ENCODE assay signal across 31 cellular contexts in the genomic region with DNA sequence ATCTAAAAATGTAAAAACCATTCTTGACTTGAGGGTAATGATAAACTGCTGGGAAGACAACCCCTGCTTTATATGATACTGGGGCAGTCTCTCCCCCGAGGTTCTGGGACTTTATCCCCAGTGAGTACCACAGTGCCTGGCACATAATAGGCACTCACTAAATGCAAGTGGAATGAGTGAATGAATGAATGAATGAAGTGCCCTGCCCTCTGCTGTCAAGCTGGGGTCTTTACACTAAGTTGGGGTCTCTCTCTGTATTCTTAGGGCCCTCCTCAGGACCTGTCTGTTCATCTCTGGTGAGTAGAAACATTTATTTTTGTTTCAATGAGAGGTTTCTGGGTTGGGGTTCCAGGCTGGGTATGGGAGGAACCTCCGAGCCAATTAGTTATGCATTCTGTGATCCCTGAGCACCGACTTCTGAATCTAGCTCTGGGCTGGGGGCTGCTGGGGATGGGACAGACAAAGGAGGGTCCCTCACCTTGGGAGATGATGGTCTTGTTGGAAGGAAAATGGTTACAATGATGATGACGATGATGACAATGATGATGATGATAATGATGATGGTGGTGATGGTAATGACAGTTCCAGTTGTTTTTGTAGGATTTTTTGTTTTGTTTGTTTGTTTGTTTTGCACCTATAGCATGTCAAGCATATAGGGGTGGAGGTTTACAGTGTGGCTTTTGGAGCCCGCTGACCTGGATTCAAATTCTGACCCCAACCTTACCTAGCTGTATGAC. TPM values are rescaled to one million over a fixed set of nuclear protein-coding genes. Genes with fewer than 3 reads are reported as not detected.
DNase-seq lines count a peak whose midpoint lies in the region; ATAC-seq and TF ChIP-seq lines count a peak whose summit lies in the region.
"Had no signal": no experiment of that assay in that cellular context is flagged by ENCODE, and none has a peak within 500 bp of the region (broad histone marks: within the 10 kb centered on the region; RNA-seq: fewer than 3 reads in every experiment).

No MANE protein-coding gene starts in this region.

- TF ChIP-seq CTCF in DND-41 (IDR thresholded peaks at IDR 0.05; ENCODE audit: borderline replicate concordance, extremely low read depth, low read length, poor library complexity, severe bottlenecking) = peak; percentile 17
- TF ChIP-seq CTCF in natural killer cell (IDR thresholded peaks at IDR 0.05) = no peak

- no peaks in the 10 kb centered on the region for H3K9me3 Mint-ChIP-seq in activated T-cell treated with anti-CD3 and anti-CD28 coated beads, Interleukin-2, amount 50 U/mL, for 24 hours
- H3K9me3 Mint-ChIP-seq in activated naive CD8-positive, alpha-beta T cell treated with anti-CD3 and anti-CD28 coated beads, Interleukin-2, amount 10 ng/mL, durations not matched to agents 7 days and 5 days = no peaks in the 10 kb centered on the region
- H3K9me3 Mint-ChIP-seq in natural killer cell = no peaks in the 10 kb centered on the region

- peaks cover 18% of the 10 kb centered on the region; the same call in 1 of the 2 replicates for H3K36me3 ChIP-seq in DND-41 (ENCODE audit: insufficient read depth, low read length)
- H3K36me3 ChIP-seq: breast epithelium, colonic mucosa, pancreas, tibial nerve had no signal

- no peak overlapping the region for H2AFZ ChIP-seq in DND-41 (ENCODE audit: low read depth, low read length)

- H3K4me1 ChIP-seq in DND-41 (ENCODE audit: insufficient read depth, low read length) = no peaks in the 10 kb centered on the region
- H3K4me1 ChIP-seq: A549, breast epithelium, colonic mucosa, pancreas, tibial nerve had no signal

- peak overlapping the region; percentile 72 for H3K27ac Mint-ChIP-seq in activated T-cell treated with anti-CD3 and anti-CD28 coated beads, Interleukin-2, amount 50 U/mL, for 24 hours
- no peak overlapping the region for H3K27ac Mint-ChIP-seq in activated naive CD8-positive, alpha-beta T cell treated with anti-CD3 and anti-CD28 coated beads, Interleukin-2, amount 10 ng/mL, durations not matched to agents 7 days and 5 days
- H3K27ac Mint-ChIP-seq in natural killer cell = peak overlapping the region; percentile 3 to 62
- H3K27ac Mint-ChIP-seq: H9 had no signal

- POLR2A ChIA-PET in activated naive CD8-positive, alpha-beta T cell treated with anti-CD3 and anti-CD28 coated beads, Interleukin-2, amount 10 ng/mL, durations not matched to agents 7 days and 5 days (lab: Charles Lee) = interaction anchor here (0.7 kb wide), 4 partner anchors 36 to 1156 kb away, joined by 6 to 10 read pairs (median 8); no protein-coding TSS in a partner anchor

- no peak overlapping the region for H3K4me2 ChIP-seq in DND-41 (ENCODE audit: insufficient read depth, low read length)
- H3K4me2 ChIP-seq: A549 had no signal

- peaks cover 5% of the 10 kb centered on the region for H3K4me1 Mint-ChIP-seq in activated T-cell treated with anti-CD3 and anti-CD28 coated beads, Interleukin-2, amount 50 U/mL, for 24 hours (ENCODE audit: low read depth)
- peaks cover 3% of the 10 kb centered on the region for H3K4me1 Mint-ChIP-seq in activated naive CD8-positive, alpha-beta T cell treated with anti-CD3 and anti-CD28 coated beads, Interleukin-2, amount 10 ng/mL, durations not matched to agents 7 days and 5 days
- H3K4me1 Mint-ChIP-seq in natural killer cell = peaks cover 0 to 4% of the 10 kb centered on the region in 2 donors
- H3K4me1 Mint-ChIP-seq: H9 had no signal

- no peaks in the 10 kb centered on the region for H4K20me1 ChIP-seq in DND-41 (ENCODE audit: insufficient read depth, low read length)

- no peaks in the 10 kb centered on the region for H3K27me3 Mint-ChIP-seq in activated T-cell treated with anti-CD3 and anti-CD28 coated beads, Interleukin-2, amount 50 U/mL, for 24 hours
- H3K27me3 Mint-ChIP-seq in activated naive CD8-positive, alpha-beta T cell treated with anti-CD3 and anti-CD28 coated beads, Interleukin-2, amount 10 ng/mL, durations not matched to agents 7 days and 5 days = no peaks in the 10 kb centered on the region
- no peaks in the 10 kb centered on the region for H3K27me3 Mint-ChIP-seq in natural killer cell (ENCODE audit: low read depth in 2 of 2)

- no peak overlapping the region for H3K4me3 ChIP-seq in DND-41 (ENCODE audit: low read depth in 1 of 2, low read length in 2 of 2)
- H3K4me3 ChIP-seq: A549, breast epithelium, colonic mucosa, lung, pancreas, tibial nerve had no signal

- ATAC-seq in DND-41 (ENCODE audit: insufficient read depth, low read depth) (no peak), natural killer cell (no peak), HG03457 (IDR thresholded peaks at IDR 0.05; ENCODE audit: unreplicated experiment) (no peak)
- no peak for ATAC-seq in activated naive CD8-positive, alpha-beta T cell treated with anti-CD3 and anti-CD28 coated beads, Interleukin-2, amount 10 ng/mL, durations not matched to agents 7 days and 5 days (ENCODE audit: low read depth)
- ATAC-seq: A549, pancreas had no signal

- no peaks in the 10 kb centered on the region for H3K27me3 ChIP-seq in DND-41 (ENCODE audit: insufficient read depth, low read length, poor library complexity)
- H3K27me3 ChIP-seq: breast epithelium, colonic mucosa, tibial nerve had no signal

- no peaks in the 10 kb centered on the region for H3K9me3 ChIP-seq in DND-41 (ENCODE audit: insufficient read depth, low read length, severe bottlenecking)
- H3K9me3 ChIP-seq: A549, breast epithelium, colonic mucosa, pancreas, tibial nerve had no signal

- H3K36me3 Mint-ChIP-seq in activated T-cell treated with anti-CD3 and anti-CD28 coated beads, Interleukin-2, amount 50 U/mL, for 24 hours (ENCODE audit: low read depth) = peaks cover 58% of the 10 kb centered on the region
- peaks cover 12% of the 10 kb centered on the region for H3K36me3 Mint-ChIP-seq in activated naive CD8-positive, alpha-beta T cell treated with anti-CD3 and anti-CD28 coated beads, Interleukin-2, amount 10 ng/mL, durations not matched to agents 7 days and 5 days
- no peaks in the 10 kb centered on the region for H3K36me3 Mint-ChIP-seq in natural killer cell

- intact Hi-C loops in natural killer cell (cut with micrococcal nuclease) = no loop called here

- no peak overlapping the region for H3K4me3 Mint-ChIP-seq in activated T-cell treated with anti-CD3 and anti-CD28 coated beads, Interleukin-2, amount 50 U/mL, for 24 hours
- no peak overlapping the region for H3K4me3 Mint-ChIP-seq in activated naive CD8-positive, alpha-beta T cell treated with anti-CD3 and anti-CD28 coated beads, Interleukin-2, amount 10 ng/mL, durations not matched to agents 7 days and 5 days
- H3K4me3 Mint-ChIP-seq in natural killer cell = no peak overlapping the region
- H3K4me3 Mint-ChIP-seq: H9 had no signal

- no peak overlapping the region for H3K27ac ChIP-seq in DND-41 (ENCODE audit: low read length)
- no peak overlapping the region for H3K27ac ChIP-seq in substantia nigra (ENCODE audit: low read depth, low read length, poor library complexity, severe bottlenecking)
- H3K27ac ChIP-seq: A549, breast epithelium, colonic mucosa, pancreas, tibial nerve had no signal

- no peak for DNase-seq in activated T-cell treated with anti-CD3 and anti-CD28 coated beads, Interleukin-2, amount 50 U/mL, for 24 hours
- no peak for DNase-seq in activated T-cell treated with anti-CD3 and anti-CD28 coated beads, Interleukin-2, amount 50 U/mL, for 48 hours
- DNase-seq in DND-41 = no peak
- DNase-seq in activated naive CD8-positive, alpha-beta T cell treated with anti-CD3 and anti-CD28 coated beads, Interleukin-2, amount 10 ng/mL, durations not matched to agents 7 days and 5 days = peak; percentile 3
- DNase-seq in natural killer cell = no peak
- DNase-seq in kidney tubule cell (ENCODE audit: low spot score) = no peak
- DNase-seq in substantia nigra (lab: John Stamatoyannopoulos, UW) = no peak
- DNase-seq: activated CD4-positive, CD25-positive, alpha-beta regulatory T cell treated with anti-CD3 and anti-CD28 coated beads, Interleukin-2, amount 50 U/mL, for 72 hours; AML-193; amygdala; colonic mucosa; COR-L47; DMS53; effector memory CD4-positive, alpha-beta T cell; H9; head of caudate nucleus; NCI-H2029 treated with DMSO at 0.1 percent for 48 hours; NCI-H2227 treated with DMSO at 0.1 percent for 48 hours; NCI-H748 treated with DMSO at 0.1 percent for 48 hours; pancreas; stimulated activated CD4-positive, alpha-beta T cell treated with anti-CD3 and anti-CD28 coated beads, Interleukin-2, amount 100 ng/mL, for 24 hours; SW 1271 had no signal

- no peaks in the 10 kb centered on the region for H3K79me2 ChIP-seq in DND-41 (ENCODE audit: insufficient read depth, low read length)

- no peak overlapping the region for H3K9ac ChIP-seq in DND-41 (ENCODE audit: low read depth, low read length)

RNA-seq across cellular contexts. Expression of a gene that starts 44.3 kb away (rescaled TPM):
- total RNA-seq in activated naive CD8-positive, alpha-beta T cell treated with anti-CD3 and anti-CD28 coated beads, Interleukin-2, amount 10 ng/mL, durations not matched to agents 7 days and 5 days = 1 to 10 TPM in 1 of 2 experiments, under 1 TPM in 1; 0.83 to 1.0 TPM
- 10 to 100 TPM in 2 of 3 donors, 1 to 10 TPM in 1; 2.6 to 13.7 (median 13.0) TPM for total RNA-seq in natural killer cell
- total RNA-seq: fibroblast of villous mesenchyme, H9, HT-29, kidney epithelial cell, MCF 10A had no signal
